ENCODE assay signal across 8 cellular contexts in the genomic region with DNA sequence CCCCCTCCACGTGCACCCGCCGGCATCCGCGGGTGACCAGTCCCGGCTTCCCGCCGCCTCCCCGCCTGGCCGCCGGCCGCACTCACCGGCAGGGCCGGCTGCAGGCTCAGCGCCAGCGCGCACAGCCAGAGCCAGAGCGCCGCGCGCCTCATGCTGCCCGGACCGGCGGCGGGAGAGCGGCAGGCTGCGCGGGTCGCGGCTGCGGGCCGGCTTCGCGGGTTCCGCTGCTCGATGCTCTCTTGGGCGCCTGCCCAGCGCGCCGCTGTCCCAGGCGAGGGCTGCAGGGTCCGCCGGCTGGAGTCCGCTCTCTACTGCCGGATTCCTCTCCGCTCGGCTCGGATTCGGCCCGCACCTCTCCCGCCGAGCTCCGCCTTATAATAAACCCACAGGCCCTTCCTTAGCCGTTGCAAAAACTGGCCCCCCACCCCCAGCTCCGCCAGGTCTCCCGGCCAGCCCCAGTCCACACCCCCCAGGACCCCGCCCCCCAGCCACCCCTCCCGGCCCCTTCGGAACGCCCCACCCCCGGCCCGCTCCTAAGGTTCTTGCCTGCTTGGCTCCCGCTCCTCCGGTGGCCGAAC. TPM values are rescaled to one million over a fixed set of nuclear protein-coding genes. Genes with fewer than 3 reads are reported as not detected.
DNase-seq lines count a peak whose midpoint lies in the region; ATAC-seq and TF ChIP-seq lines count a peak whose summit lies in the region.

Gene SDC1 (minus strand): TSS at position 415 of the 578 bp plus-strand sequence. CDS start 263 bp downstream, at position 152.

- peak; percentile 61 for DNase-seq in NCI-H2029 (lab: John Stamatoyannopoulos, UW)
- no peak for DNase-seq in NCI-H2029 treated with DMSO at 0.1 percent for 48 hours (lab: John Stamatoyannopoulos, UW)
- peak; percentile 34 for DNase-seq in NCI-H345 treated with DMSO at 0.1 percent for 48 hours (lab: John Stamatoyannopoulos, UW; ENCODE audit: unreplicated experiment)
- DNase-seq in brain microvascular endothelial cell = peak; percentile 27
- peak; percentile 66 for DNase-seq in iris pigment epithelial cell (ENCODE audit: low read depth)
- DNase-seq in spleen = peak; percentile 76
- DNase-seq in activated CD8-positive, alpha-beta memory T cell treated with anti-CD3 and anti-CD28 coated beads, Interleukin-2, amount 50 U/mL, for 48 hours = no peak

- TF ChIP-seq CTCF in brain microvascular endothelial cell (IDR thresholded peaks at IDR 0.05; ENCODE audit: low read depth, low read length, missing control alignments) = no peak
- TF ChIP-seq CTCF in spleen (IDR thresholded peaks at IDR 0.05 in 8 of 11, conservative IDR thresholded peaks at IDR 0.05 in 3 of 11) = no peak

- H3K36me3 ChIP-seq in brain microvascular endothelial cell (replicated peaks) = no peaks in the 10 kb centered on the region
- H3K36me3 ChIP-seq in spleen = no peaks in the 10 kb centered on the region

- H3K27ac ChIP-seq in brain microvascular endothelial cell (no peak within 1 kb of the TSS), spleen (peak within 1 kb of the TSS in 4 of 8 donors; percentile 40 to 68 (median 50))

- H3K4me1 ChIP-seq in spleen = peaks cover 4 to 36% (median 29%) of the 10 kb centered on the region in 6 donors

- H3K4me3 ChIP-seq in brain microvascular endothelial cell (ENCODE audit: low read depth, low read length) (peak within 1 kb of the TSS; percentile 68), spleen (peak within 1 kb of the TSS; percentile 41 to 79 (median 54))

- no peak for TF ChIP-seq POLR2A in spleen (IDR thresholded peaks at IDR 0.05)

- ATAC-seq in HG02588 (IDR thresholded peaks at IDR 0.05; ENCODE audit: unreplicated experiment) = peak; percentile 30

- intact Hi-C loops in spleen (cut with DNase I; ENCODE audit: low total_unique reads) = no loop called here

- 0 to 1% (median 1%) methylated on average over 31 to 65 of the region's 65 CpGs for WGBS in spleen, 5 donors

- in situ Hi-C loops in brain microvascular endothelial cell (cut with HindIII; ENCODE audit: low pct_ligation_motif_present, low sequenced_read_pairs) = loop anchor here (10.0 kb wide), 1 partner anchor 90 kb away; no protein-coding TSS in a partner anchor

- no peaks in the 10 kb centered on the region for H3K27me3 ChIP-seq in brain microvascular endothelial cell (replicated peaks)
- peaks cover 0 to 75% (median 48%) of the 10 kb centered on the region in 7 donors for H3K27me3 ChIP-seq in spleen (replicated peaks in 1 of 7)

- no peaks in the 10 kb centered on the region for H3K9me3 ChIP-seq in spleen

RNA-seq across cellular contexts. Expression of gene SDC1, which starts in this region (rescaled TPM):
- total RNA-seq in spleen = 10 to 100 TPM in 6 of 7 donors, 1 to 10 TPM in 1; 6.0 to 43.8 (median 21.7) TPM
- polyA plus RNA-seq in spleen = 1 to 10 TPM in 1 of 3 donors, under 1 TPM in 2; 0.54 to 3.5 (median 0.85) TPM

Comparison
In these comparisons a context has a peak if more than half of its experiments do, and no peak if none do; other contexts are left out.
1. DNase-seq: peak in NCI-H2029 (single experiment), NCI-H345 treated with DMSO at 0.1 percent for 48 hours (single experiment), brain microvascular endothelial cell (single experiment), iris pigment epithelial cell (single experiment) and spleen (single experiment); none in NCI-H2029 treated with DMSO at 0.1 percent for 48 hours (single experiment) and activated CD8-positive, alpha-beta memory T cell treated with anti-CD3 and anti-CD28 coated beads, Interleukin-2, amount 50 U/mL, for 48 hours (single experiment).